Comparison of ENCODE assay signal across 8 cellular contexts in the genomic region with DNA sequence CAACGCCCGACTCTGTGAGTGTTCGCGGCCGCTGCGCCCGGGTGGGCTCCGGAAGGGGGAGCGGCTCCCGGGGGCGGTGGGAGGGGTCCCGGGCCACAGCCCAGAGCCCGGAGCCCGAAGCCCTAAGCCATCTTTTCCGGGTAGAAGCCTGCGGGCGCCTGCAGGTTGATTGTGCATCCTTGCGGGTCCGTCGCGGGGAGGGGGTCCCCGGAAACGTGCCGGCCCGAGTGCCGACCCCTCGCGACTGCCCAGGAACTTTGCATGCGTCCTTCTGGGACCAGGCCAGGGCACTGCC. TPM values are rescaled to one million over a fixed set of nuclear protein-coding genes. Genes with fewer than 3 reads are reported as not detected.
A peak's percentile ranks its signal among the peaks of the same experiment; 100 is the strongest.
DNase-seq lines count a peak whose midpoint lies in the region; ATAC-seq and TF ChIP-seq lines count a peak whose summit lies in the region.

No MANE protein-coding gene starts in this region.

- no peak for TF ChIP-seq CTCF in HFF-Myc (IDR thresholded peaks at IDR 0.05; ENCODE audit: low read depth, low read length, missing control alignments)
- no peak for TF ChIP-seq CTCF in foreskin keratinocyte (conservative IDR thresholded peaks at IDR 0.05)

- peak overlapping the region; percentile 81 for H3K4me3 Mint-ChIP-seq in activated naive CD8-positive, alpha-beta T cell

- H3K27ac Mint-ChIP-seq in activated naive CD8-positive, alpha-beta T cell, result peak overlapping the region; percentile 73

- H3K27me3 Mint-ChIP-seq in activated naive CD8-positive, alpha-beta T cell, result no peaks in the 10 kb centered on the region

- no peaks in the 10 kb centered on the region for H3K9me3 Mint-ChIP-seq in activated naive CD8-positive, alpha-beta T cell (ENCODE audit: low read depth)

- H3K27ac ChIP-seq in foreskin keratinocyte, result no peak overlapping the region

- H3K27me3 ChIP-seq in foreskin keratinocyte, result no peaks in the 10 kb centered on the region

- no peaks in the 10 kb centered on the region for H3K4me1 ChIP-seq in foreskin keratinocyte

- H3K36me3 Mint-ChIP-seq in activated naive CD8-positive, alpha-beta T cell, result peaks cover 2% of the 10 kb centered on the region

- DNase-seq in GDM1 (lab: John Stamatoyannopoulos, UW), result peak; percentile 81
- no peak for DNase-seq in HFF-Myc (ENCODE audit: extremely low read depth, low read depth)
- peak; percentile 32 for DNase-seq in NCI-H460 (ENCODE audit: extremely low read depth, low read depth)
- DNase-seq in hepatic stellate cell (ENCODE audit: low spot score), result peak; percentile 45
- DNase-seq in skeletal muscle cell (ENCODE audit: low read depth), result no peak
- DNase-seq in foreskin keratinocyte, result no peak
- DNase-seq in HK-2 (ENCODE audit: unreplicated experiment), result no peak

- H3K4me3 ChIP-seq in HFF-Myc (replicated peaks; ENCODE audit: low read depth, low read length) (peak overlapping the region; percentile 69), skeletal muscle cell (ENCODE audit: low read depth, low read length) (peak overlapping the region; percentile 77)

- peaks cover 52% of the 10 kb centered on the region for H3K4me1 Mint-ChIP-seq in activated naive CD8-positive, alpha-beta T cell (ENCODE audit: low read depth)

- no peak for ATAC-seq in foreskin keratinocyte

RNA-seq across cellular contexts. Expression of a gene that starts 0.4 kb away (rescaled TPM):
- total RNA-seq in NCI-H460 (2014; rRNA removed; shearing (Covaris generic)), result 28.2 and 33.0 TPM in 2 replicates
- 16.7 and 17.0 TPM in 2 replicates for polyA plus RNA-seq in NCI-H460 (2014; cell fraction: nucleus; rRNA removed)
- total RNA-seq in foreskin keratinocyte, result 32.1 and 36.5 TPM in 2 replicates
- 20.7 and 22.0 TPM in 2 replicates for polyA plus RNA-seq in foreskin keratinocyte

RNA-seq across cellular contexts. Expression of a gene that starts 33.1 kb away (rescaled TPM):
- total RNA-seq in NCI-H460 (2014; rRNA removed; shearing (Covaris generic)), result 21.3 and 24.1 TPM in 2 replicates
- 104 TPM in 2 replicates for polyA plus RNA-seq in NCI-H460 (2014; cell fraction: nucleus; rRNA removed)
- 25.8 and 28.1 TPM in 2 replicates for total RNA-seq in foreskin keratinocyte
- 26.5 and 27.8 TPM in 2 replicates for polyA plus RNA-seq in foreskin keratinocyte

RNA-seq across cellular contexts. Expression of a gene that starts 33.2 kb away (rescaled TPM):
- total RNA-seq in NCI-H460 (2014; rRNA removed; shearing (Covaris generic)), result 16.2 and 18.5 TPM in 2 replicates
- polyA plus RNA-seq in NCI-H460 (2014; cell fraction: nucleus; rRNA removed), result 69.5 and 76.3 TPM in 2 replicates
- 7.9 and 9.8 TPM in 2 replicates for total RNA-seq in foreskin keratinocyte
- 9.8 and 11.1 TPM in 2 replicates for polyA plus RNA-seq in foreskin keratinocyte

RNA-seq across cellular contexts. Expression of a gene that starts 57.5 kb away (rescaled TPM):
- not detected in 2 replicates for total RNA-seq in NCI-H460 (2014; rRNA removed; shearing (Covaris generic))
- not detected in 2 replicates for polyA plus RNA-seq in NCI-H460 (2014; cell fraction: nucleus; rRNA removed)
- not detected in 2 replicates for total RNA-seq in foreskin keratinocyte
- not detected in 2 replicates for polyA plus RNA-seq in foreskin keratinocyte

RNA-seq across cellular contexts. Expression of a gene that starts 58.9 kb away (rescaled TPM):
- not detected in 2 replicates for total RNA-seq in NCI-H460 (2014; rRNA removed; shearing (Covaris generic))
- not detected in 2 replicates for polyA plus RNA-seq in NCI-H460 (2014; cell fraction: nucleus; rRNA removed)
- not detected in 2 replicates for total RNA-seq in foreskin keratinocyte
- polyA plus RNA-seq in foreskin keratinocyte, result not detected in 2 replicates

Comparison
In these comparisons a context has a peak if more than half of its experiments do, and no peak if none do; other contexts are left out.
1. DNase-seq: peak in GDM1 (single experiment), NCI-H460 (single experiment) and hepatic stellate cell (single experiment); none in HFF-Myc (single experiment), skeletal muscle cell (single experiment), foreskin keratinocyte (0 of 2) and HK-2 (single experiment).